Comparison of ENCODE assay signal across 13 cellular contexts in genomic region chr11:65810046-65810868, GRCh38. TPM values are rescaled to one million over a fixed set of nuclear protein-coding genes. Genes with fewer than 3 reads are reported as not detected.
DNase-seq lines count a peak whose midpoint lies in the region; ATAC-seq, FAIRE-seq and TF ChIP-seq lines count a peak whose summit lies in the region.
"Had no signal": no experiment of that assay in that cellular context is flagged by ENCODE, and none has a peak within 500 bp of the region (broad histone marks: within the 10 kb centered on the region; RNA-seq: fewer than 3 reads in every experiment).

No MANE protein-coding gene starts in this region.

- ATAC-seq in A549 (peak; percentile 54 to 68; a peak in 3 of 6 replicates), left colon (peak; percentile 80), GM21423 (IDR thresholded peaks at IDR 0.05; ENCODE audit: unreplicated experiment) (no peak), HG03342 (IDR thresholded peaks at IDR 0.05; ENCODE audit: unreplicated experiment) (no peak)

- WGBS in A549 (ENCODE audit: missing lambda C conversion rate) = 71% methylated on average over 23 of the region's 23 CpGs

- CTCF ChIA-PET in A549 (lab: Yijun Ruan, JAX) = interaction anchor here (0.6 to 9.9 kb wide), 10 partner anchors 8 to 185 kb away, joined by 3 to 132 read pairs (median 5); partner anchors contain the start of genes AP5B1 and KAT5

- no peak overlapping the region for H3K4me3 ChIP-seq in A549
- H3K4me3 ChIP-seq in GM12875 (ENCODE audit: low read depth, low read length) = no peak overlapping the region
- H3K4me3 ChIP-seq: pancreas had no signal

- TF ChIP-seq EP300 in A549 (IDR thresholded peaks at IDR 0.05) = no peak

- DNase-seq in A549 (ENCODE audit: low read depth in 1 of 2, low spot score in 1 of 2) (peak in 1 of 2 experiments; percentile 32), RPMI8226 (peak; percentile 62), left colon (no peak), NCI-H524 treated with DMSO at 0.1 percent for 48 hours (lab: John Stamatoyannopoulos, UW) (no peak), AG08396 (ENCODE audit: low spot score) (no peak)
- DNase-seq: activated T-cell treated with anti-CD3 and anti-CD28 coated beads, Interleukin-2, amount 50 U/mL, for 48 hours; NCI-H2081 treated with DMSO at 0.1 percent for 48 hours; pancreas; stimulated activated naive CD4-positive, alpha-beta T cell had no signal

- no peak for FAIRE-seq in A549 (lab: Jason Lieb, UNC)
- FAIRE-seq: pancreas had no signal

- 0 out of 2 replicates have a peak, but pooled peaks have one; percentile 4 for TF ChIP-seq POLR2A in A549 (IDR thresholded peaks at IDR 0.05; ENCODE audit: low read length)

- intact Hi-C loops in left colon (cut with DNase I, micrococcal nuclease) = no loop called here

- POLR2A ChIA-PET in A549 (lab: Yijun Ruan, JAX) = interaction anchor here (0.7 kb wide), 1 partner anchor 89 kb away, joined by 3 read pairs; no protein-coding TSS in a partner anchor

- peak in 1 of 2 experiments; percentile 25; a peak in 2 of 5 replicates for TF ChIP-seq RAD21 in A549 (conservative IDR thresholded peaks at IDR 0.05 in 1 of 2, IDR thresholded peaks at IDR 0.05 in 1 of 2)

- H3K4me2 ChIP-seq in A549 = no peak overlapping the region

- no peaks in the 10 kb centered on the region for H3K4me1 ChIP-seq in A549

- H3K27ac ChIP-seq in A549 = no peak overlapping the region
- H3K27ac ChIP-seq: pancreas had no signal

- H3K9me3 ChIP-seq in A549 = no peaks in the 10 kb centered on the region
- H3K9me3 ChIP-seq: pancreas had no signal

- TF ChIP-seq CTCF in A549 (IDR thresholded peaks at IDR 0.05) (no peak), GM12875 (IDR thresholded peaks at IDR 0.05; ENCODE audit: borderline replicate concordance, insufficient read depth, low read depth, low read length) (0 out of 2 replicates have a peak, but pooled peaks have one; percentile 9)

TF ChIP-seq in A549, 52 proteins besides CTCF, POLR2A, EP300 and RAD21:
- TF ChIP-seq SREBF2 (IDR thresholded peaks at IDR 0.05) (no peak), ESRRA (IDR thresholded peaks at IDR 0.05; ENCODE audit: borderline replicate concordance, low read length) (no peak), RNF2 (IDR thresholded peaks at IDR 0.05; ENCODE audit: borderline replicate concordance, low read depth) (no peak), RFX5 (IDR thresholded peaks at IDR 0.05) (no peak), HOXA7 (CRISPR knock-in tag; IDR thresholded peaks at IDR 0.05) (no peak), MAZ (IDR thresholded peaks at IDR 0.05; ENCODE audit: borderline replicate concordance, low read depth, low read length) (no peak), MYC (IDR thresholded peaks at IDR 0.05; ENCODE audit: borderline replicate concordance, low read length) (no peak), FOXS1 (CRISPR knock-in tag; IDR thresholded peaks at IDR 0.05) (no peak), NPAS2 (CRISPR knock-in tag; IDR thresholded peaks at IDR 0.05; ENCODE audit: borderline replicate concordance) (no peak), RARB (CRISPR knock-in tag; IDR thresholded peaks at IDR 0.05) (no peak)

RNA-seq across cellular contexts. Expression of gene OVOL1, which starts 23.4 kb away (rescaled TPM):
- polyA plus RNA-seq in A549 (2011; rRNA removed) (not detected in 2 replicates), A549 (2017; fragmentation: RNase III; extraction: RNeasy Plus Mini Kit Qiagen cat#74134 plus additional on column Dnase treatment) (not detected in 3 replicates)
- 0.01 TPM in 1 of 2 replicates, not detected in the other for polyA plus RNA-seq in A549 (2012; cell fraction: cytosol; rRNA removed)
- 0.04 and 0.07 TPM in 2 replicates for polyA plus RNA-seq in A549 (2012; cell fraction: nucleus; rRNA removed)
- polyA minus RNA-seq in A549 (2011; rRNA and poly(A)+ RNA removed) = not detected in 2 replicates
- 10 to 100 TPM; 29.5 to 35.9 TPM for total RNA-seq in left colon
- polyA plus RNA-seq: CD14-positive monocyte had no signal

RNA-seq across cellular contexts. Expression of gene SNX32, which starts 23.5 kb away (rescaled TPM):
- polyA plus RNA-seq in A549 (2011; rRNA removed) (not detected in 2 replicates), A549 (2017; fragmentation: RNase III; extraction: RNeasy Plus Mini Kit Qiagen cat#74134 plus additional on column Dnase treatment) (0.04 to 0.08 TPM (median 0.05 TPM) in 3 replicates)
- not detected in 2 replicates for polyA plus RNA-seq in A549 (2012; cell fraction: cytosol; rRNA removed)
- polyA plus RNA-seq in A549 (2012; cell fraction: nucleus; rRNA removed) = not detected in 2 replicates
- not detected in 2 replicates for polyA minus RNA-seq in A549 (2011; rRNA and poly(A)+ RNA removed)
- 1 to 10 TPM; 1.6 to 3.8 TPM for total RNA-seq in left colon

RNA-seq across cellular contexts. Expression of gene AP5B1, which starts 29.5 kb away (rescaled TPM):
- polyA plus RNA-seq in A549 (2011; rRNA removed) (5.2 and 5.8 TPM in 2 replicates), A549 (2017; fragmentation: RNase III; extraction: RNeasy Plus Mini Kit Qiagen cat#74134 plus additional on column Dnase treatment) (9.0 to 10.2 TPM (median 9.2 TPM) in 3 replicates)
- polyA plus RNA-seq in A549 (2012; cell fraction: cytosol; rRNA removed) = 6.8 and 10.8 TPM in 2 replicates
- 12.7 and 19.9 TPM in 2 replicates for polyA plus RNA-seq in A549 (2012; cell fraction: nucleus; rRNA removed)
- polyA minus RNA-seq in A549 (2011; rRNA and poly(A)+ RNA removed) = 8.4 and 9.3 TPM in 2 replicates
- total RNA-seq in left colon = 10 to 100 TPM; 21.7 to 22.4 TPM

RNA-seq across cellular contexts. Expression of gene CFL1, which starts 47.7 kb away (rescaled TPM):
- polyA plus RNA-seq in A549 (2011; rRNA removed) (1,346 and 1,591 TPM in 2 replicates), A549 (2017; fragmentation: RNase III; extraction: RNeasy Plus Mini Kit Qiagen cat#74134 plus additional on column Dnase treatment) (1,780 to 1,825 TPM (median 1,795 TPM) in 3 replicates)
- polyA plus RNA-seq in A549 (2012; cell fraction: cytosol; rRNA removed) = 3,148 and 3,959 TPM in 2 replicates
- 2,297 and 3,054 TPM in 2 replicates for polyA plus RNA-seq in A549 (2012; cell fraction: nucleus; rRNA removed)
- polyA minus RNA-seq in A549 (2011; rRNA and poly(A)+ RNA removed) = 1,636 and 1,975 TPM in 2 replicates
- 1,000 to 10,000 TPM; 1,740 to 2,016 TPM for total RNA-seq in left colon

RNA-seq across cellular contexts. Expression of gene MUS81, which starts 50.0 kb away (rescaled TPM):
- 27.8 and 30.5 TPM in 2 replicates for polyA plus RNA-seq in A549 (2011; rRNA removed)
- 44.6 and 48.3 TPM in 2 replicates for polyA plus RNA-seq in A549 (2012; cell fraction: cytosol; rRNA removed)
- 170 and 216 TPM in 2 replicates for polyA plus RNA-seq in A549 (2012; cell fraction: nucleus; rRNA removed)
- 33.4 to 34.9 TPM (median 34.2 TPM) in 3 replicates for polyA plus RNA-seq in A549 (2017; fragmentation: RNase III; extraction: RNeasy Plus Mini Kit Qiagen cat#74134 plus additional on column Dnase treatment)
- polyA minus RNA-seq in A549 (2011; rRNA and poly(A)+ RNA removed) = 32.6 and 38.0 TPM in 2 replicates
- total RNA-seq in left colon = 10 to 100 TPM; 55.7 to 63.4 TPM

Comparison
In these comparisons a context has a peak if more than half of its experiments do, and no peak if none do; other contexts are left out.
1. ATAC-seq: peak in A549 (2 of 2) and left colon (single experiment); none in GM21423 (single experiment) and HG03342 (single experiment).